ENCODE assay signal across 16 cellular contexts in genomic region chr4:38317238-38317637, GRCh38.
A peak's percentile ranks its signal among the peaks of the same experiment; 100 is the strongest.
DNase-seq lines count a peak whose midpoint lies in the region; ATAC-seq, FAIRE-seq and TF ChIP-seq lines count a peak whose summit lies in the region.
"Had no signal": no experiment of that assay in that cellular context is flagged by ENCODE, and none has a peak within 500 bp of the region (broad histone marks: within the 10 kb centered on the region; RNA-seq: fewer than 3 reads in every experiment).

No MANE protein-coding gene starts in this region.

- H3K36me3 Mint-ChIP-seq in CD8-positive, alpha-beta T cell: no peaks in the 10 kb centered on the region
- H3K36me3 Mint-ChIP-seq in mesothelial cell of epicardium (peaks cover 2% of the 10 kb centered on the region), type B pancreatic cell (peaks cover 3% of the 10 kb centered on the region)
- H3K36me3 Mint-ChIP-seq: CD14-positive monocyte had no signal

- no peak for TF ChIP-seq CTCF in CD8-positive, alpha-beta T cell (IDR thresholded peaks at IDR 0.05)
- no peak for TF ChIP-seq CTCF in K562 (IDR thresholded peaks at IDR 0.05 in 2 of 3, conservative IDR thresholded peaks at IDR 0.05 in 1 of 3; ENCODE audit: insufficient read depth in 2 of 3, low read depth in 1 of 3, low read length in 3 of 3)
- TF ChIP-seq CTCF in mesothelial cell of epicardium (IDR thresholded peaks at IDR 0.05; ENCODE audit: unreplicated experiment): no peak
- no peak for TF ChIP-seq CTCF in type B pancreatic cell (conservative IDR thresholded peaks at IDR 0.05)

- no peaks in the 10 kb centered on the region for H3K9me1 ChIP-seq in K562 (ENCODE audit: control insufficient read depth, insufficient read depth, low read length)

- H3K4me1 ChIP-seq in CD8-positive, alpha-beta T cell (ENCODE audit: insufficient read depth, low read length): peaks cover 33% of the 10 kb centered on the region
- H3K4me1 ChIP-seq in K562 (replicated peaks in 1 of 2; ENCODE audit: control insufficient read depth in 2 of 2, insufficient read depth in 2 of 2, low read length in 2 of 2): peaks cover 13 to 38% of the 10 kb centered on the region in 2 experiments

- intact Hi-C loops in CD8-positive, alpha-beta T cell (cut with DNase I, micrococcal nuclease): loop anchor here (5.0 to 10.0 kb wide), 3 partner anchors 255 to 868 kb away; partner anchors contain the start of gene WDR19 (in 1 of the 2)
- intact Hi-C loops in K562 (cut with micrococcal nuclease): loop anchor here (5.0 kb wide), 2 partner anchors 75 to 250 kb away; no protein-coding TSS in a partner anchor

- no peak for FAIRE-seq in K562 (lab: Jason Lieb, UNC)
- FAIRE-seq: A549, D721Med had no signal

- H2AFZ ChIP-seq in K562 (ENCODE audit: low read depth, low read length): peak overlapping the region; percentile 46; the same call in 1 of the 2 replicates

- peak overlapping the region; percentile 27 for H3K4me3 Mint-ChIP-seq in CD8-positive, alpha-beta T cell
- H3K4me3 Mint-ChIP-seq in mesothelial cell of epicardium: no peak overlapping the region
- no peak overlapping the region for H3K4me3 Mint-ChIP-seq in type B pancreatic cell
- H3K4me3 Mint-ChIP-seq: CD14-positive monocyte had no signal

- H4K20me1 ChIP-seq in K562 (replicated peaks; ENCODE audit: control insufficient read depth, insufficient read depth, low read length): no peaks in the 10 kb centered on the region

- H3K36me3 ChIP-seq in CD8-positive, alpha-beta T cell (ENCODE audit: insufficient read depth, low read length): no peaks in the 10 kb centered on the region
- no peaks in the 10 kb centered on the region for H3K36me3 ChIP-seq in K562 (ENCODE audit: control insufficient read depth, insufficient read depth, low read length)
- H3K36me3 ChIP-seq: HAP-1 had no signal

- TF ChIP-seq RAD21 in K562 (CRISPR knock-in tag; conservative IDR thresholded peaks at IDR 0.05 in 1 of 2, IDR thresholded peaks at IDR 0.05 in 1 of 2): no peak

- in situ Hi-C loops in K562 (cut with MboI): loop anchor here (5.0 to 10.0 kb wide), 3 partner anchors 135 to 355 kb away; no protein-coding TSS in a partner anchor

- no peaks in the 10 kb centered on the region for H3K79me2 ChIP-seq in K562 (ENCODE audit: control insufficient read depth, insufficient read depth, low read length)

- no peak for TF ChIP-seq POLR2A in K562 (conservative IDR thresholded peaks at IDR 0.05)

- POLR2A ChIA-PET in CD8-positive, alpha-beta T cell (lab: Charles Lee): interaction anchor here (0.7 to 4.5 kb wide), 3 partner anchors 26 to 349 kb away, joined by 3 to 23 read pairs (median 3); no protein-coding TSS in a partner anchor
- POLR2A ChIA-PET in K562 (lab: Yijun Ruan, JAX): interaction anchor here (0.9 kb wide), 1 partner anchor 12 kb away, joined by 3 read pairs; no protein-coding TSS in a partner anchor

- H3K27me3 ChIP-seq in CD8-positive, alpha-beta T cell (ENCODE audit: insufficient read depth, low read length): no peaks in the 10 kb centered on the region
- no peaks in the 10 kb centered on the region for H3K27me3 ChIP-seq in K562 (ENCODE audit: control insufficient read depth in 2 of 2, insufficient read depth in 2 of 2, low read length in 2 of 2)

- WGBS in K562 (ENCODE audit: insufficient coverage, low coverage, missing lambda C conversion rate): 60% methylated on average over 1 of the region's 1 CpG

- CTCF ChIA-PET in CD8-positive, alpha-beta T cell (lab: Charles Lee): interaction anchor here (0.8 to 9.6 kb wide), 4 partner anchors 137 to 359 kb away, joined by 3 to 143 read pairs (median 18); no protein-coding TSS in a partner anchor
- CTCF ChIA-PET in K562 (lab: Yijun Ruan, JAX; ENCODE audit: low intra/inter-chr PET ratio): no interaction called here

- no peak for ATAC-seq in CD8-positive, alpha-beta T cell
- no peak for ATAC-seq in K562
- no peak for ATAC-seq in GM19455 (IDR thresholded peaks at IDR 0.05; ENCODE audit: unreplicated experiment)
- ATAC-seq: A549 had no signal

- H3K27ac Mint-ChIP-seq in CD8-positive, alpha-beta T cell: no peak overlapping the region
- H3K27ac Mint-ChIP-seq in mesothelial cell of epicardium: peak overlapping the region; percentile 18
- H3K27ac Mint-ChIP-seq in type B pancreatic cell: peak overlapping the region; percentile 14

- H3K9me3 ChIP-seq in CD8-positive, alpha-beta T cell (ENCODE audit: low read length): no peaks in the 10 kb centered on the region
- H3K9me3 ChIP-seq in K562 (replicated peaks; ENCODE audit: control insufficient read depth, insufficient read depth, low read depth, low read length): peaks cover 2% of the 10 kb centered on the region
- H3K9me3 ChIP-seq: A549, HAP-1 had no signal

- no peak overlapping the region for H3K4me3 ChIP-seq in CD8-positive, alpha-beta T cell (ENCODE audit: low read depth, low read length)
- no peak overlapping the region for H3K4me3 ChIP-seq in K562
- H3K4me3 ChIP-seq: A549, HAP-1 had no signal

- peaks cover 46% of the 10 kb centered on the region for H3K4me1 Mint-ChIP-seq in CD8-positive, alpha-beta T cell (ENCODE audit: low read depth)
- peaks cover 29% of the 10 kb centered on the region for H3K4me1 Mint-ChIP-seq in mesothelial cell of epicardium
- H3K4me1 Mint-ChIP-seq in type B pancreatic cell (ENCODE audit: unreplicated experiment): peaks cover 29% of the 10 kb centered on the region

- H3K9me3 Mint-ChIP-seq in CD8-positive, alpha-beta T cell: no peaks in the 10 kb centered on the region
- H3K9me3 Mint-ChIP-seq in mesothelial cell of epicardium: peaks cover 9% of the 10 kb centered on the region
- no peaks in the 10 kb centered on the region for H3K9me3 Mint-ChIP-seq in type B pancreatic cell

- H3K27ac ChIP-seq in CD8-positive, alpha-beta T cell (ENCODE audit: low read depth, low read length): no peak overlapping the region
- H3K27ac ChIP-seq in K562 (ENCODE audit: extremely low read depth, low read depth, low read length): no peak overlapping the region

- H3K9ac ChIP-seq in K562 (ENCODE audit: insufficient read depth in 1 of 2, low read depth in 2 of 2, low read length in 2 of 2): no peak overlapping the region

- BruUV-seq in K562 (replicated peaks; lab: Mats Ljungman, UMichigan): no TSS peak

- no peak for DNase-seq in CD8-positive, alpha-beta T cell
- DNase-seq in K562 (ENCODE audit: extremely low read depth in 1 of 4, low spot score in 3 of 4) (peak in 1 of 4 experiments; percentile 12), mesothelial cell of epicardium (ENCODE audit: low spot score in 2 of 2, unreplicated experiment in 2 of 2) (no peak), type B pancreatic cell (ENCODE audit: extremely low spot score, unreplicated experiment) (no peak), GM19238 (ENCODE audit: insufficient read length, low spot score) (no peak), T-helper 1 cell (no peak), DMS53 (lab: John Stamatoyannopoulos, UW) (no peak)
- DNase-seq: DMS153, DND-41, GF-D8, GOT3 had no signal

- H3K27me3 Mint-ChIP-seq in CD8-positive, alpha-beta T cell (ENCODE audit: low read depth): no peaks in the 10 kb centered on the region
- no peaks in the 10 kb centered on the region for H3K27me3 Mint-ChIP-seq in mesothelial cell of epicardium (ENCODE audit: low read depth)
- H3K27me3 Mint-ChIP-seq in type B pancreatic cell: no peaks in the 10 kb centered on the region

- no peak for TF ChIP-seq EP300 in K562 (IDR thresholded peaks at IDR 0.05; ENCODE audit: low read length)

- no peak overlapping the region for H3K4me2 ChIP-seq in K562 (ENCODE audit: insufficient read depth, low read length)
- H3K4me2 ChIP-seq: A549 had no signal

TF ChIP-seq in K562, 482 proteins besides CTCF, POLR2A, EP300 and RAD21 (continues in another document):
- TF ChIP-seq FIP1L1 (IDR thresholded peaks at IDR 0.05; ENCODE audit: low read depth, low read length, poor library complexity, severe bottlenecking) (no peak), HMG20A (CRISPR knock-in tag; conservative IDR thresholded peaks at IDR 0.05) (no peak), ZC3H8 (IDR thresholded peaks at IDR 0.05) (no peak), ZKSCAN8 (CRISPR knock-in tag; IDR thresholded peaks at IDR 0.05) (0 out of 2 replicates have a peak, but pooled peaks have one; percentile 34), PBX2 (CRISPR knock-in tag; IDR thresholded peaks at IDR 0.05; ENCODE audit: low read depth) (no peak), PBX2 (tag; conservative IDR thresholded peaks at IDR 0.05; ENCODE audit: low read depth) (no peak), MTA3 (IDR thresholded peaks at IDR 0.05; ENCODE audit: borderline replicate concordance) (no peak), XRCC4 (IDR thresholded peaks at IDR 0.05; ENCODE audit: extremely low read depth, insufficient read depth, insufficient read length) (no peak), RBM25 (IDR thresholded peaks at IDR 0.05; ENCODE audit: low read depth, low read length, severe bottlenecking) (no peak), CREM (IDR thresholded peaks at IDR 0.05; ENCODE audit: low read depth) (no peak), ELK1 (CRISPR knock-in tag; IDR thresholded peaks at IDR 0.05) (no peak), GABPB1 (CRISPR knock-in tag; IDR thresholded peaks at IDR 0.05) (no peak), RNF2 (IDR thresholded peaks at IDR 0.05) (no peak)
